ENCODE assay signal across 13 cellular contexts in the genomic region with DNA sequence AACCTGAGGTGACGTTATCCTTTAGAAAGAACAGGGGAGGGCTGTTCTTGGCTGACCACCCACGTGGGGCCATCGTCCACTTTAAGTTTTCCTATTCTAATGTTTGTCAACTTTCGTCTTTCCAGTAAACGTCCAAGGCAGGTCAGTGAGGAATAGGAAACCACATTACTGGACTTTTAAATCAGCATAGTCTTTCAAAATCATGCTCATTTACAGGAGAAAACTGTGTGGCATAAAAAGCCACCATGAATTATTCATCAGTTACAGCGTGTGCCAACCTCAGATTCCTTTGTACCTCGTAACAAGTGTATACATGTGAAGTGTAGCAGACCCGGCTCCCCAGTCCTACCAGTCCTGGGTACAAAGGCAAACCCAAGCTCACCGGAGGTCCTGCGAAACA. TPM values are rescaled to one million over a fixed set of nuclear protein-coding genes. Genes with fewer than 3 reads are reported as not detected.
A peak's percentile ranks its signal among the peaks of the same experiment; 100 is the strongest.
DNase-seq lines count a peak whose midpoint lies in the region; ATAC-seq and TF ChIP-seq lines count a peak whose summit lies in the region.
"Had no signal": no experiment of that assay in that cellular context is flagged by ENCODE, and none has a peak within 500 bp of the region (broad histone marks: within the 10 kb centered on the region; RNA-seq: fewer than 3 reads in every experiment).

No MANE protein-coding gene starts in this region.

- no peaks in the 10 kb centered on the region for H3K27me3 ChIP-seq in esophagus (ENCODE audit: control insufficient read depth in 1 of 2, insufficient read depth in 2 of 2, low read length in 2 of 2)
- H3K27me3 ChIP-seq in mesenchymal stem cell (ENCODE audit: control insufficient read depth in 1 of 2, insufficient read depth in 1 of 2, low read length in 2 of 2): no peaks in the 10 kb centered on the region
- H3K27me3 ChIP-seq in upper lobe of left lung: no peaks in the 10 kb centered on the region
- no peaks in the 10 kb centered on the region for H3K27me3 ChIP-seq in mesendoderm (ENCODE audit: insufficient read depth, low read length, poor library complexity)
- H3K27me3 ChIP-seq: ovary had no signal

- no peak overlapping the region for H3K14ac ChIP-seq in mesenchymal stem cell (ENCODE audit: low read length in 2 of 2)

- WGBS in esophagus, 2 donors: 43 to 57% methylated on average over 10 of the region's 10 CpGs
- 94% methylated on average over 10 of the region's 10 CpGs for WGBS in mesenchymal stem cell
- 37 to 49% methylated on average over 10 of the region's 10 CpGs for WGBS in upper lobe of left lung, 2 donors
- WGBS in mesendoderm (ENCODE audit: extremely low coverage, insufficient coverage, low lambda C conversion rate): no CpG with 5 or more reads among the region's 10 CpGs

- H3K79me2 ChIP-seq in mesendoderm (ENCODE audit: control insufficient read depth, insufficient read depth, low read length): no peaks in the 10 kb centered on the region

- no peak overlapping the region for H4K5ac ChIP-seq in mesendoderm (ENCODE audit: low read length)

- no peaks in the 10 kb centered on the region for H3K9me3 ChIP-seq in esophagus (ENCODE audit: control insufficient read depth in 2 of 2, insufficient read depth in 1 of 2, low read depth in 1 of 2, low read length in 1 of 2)
- H3K9me3 ChIP-seq in mesenchymal stem cell (ENCODE audit: control insufficient read depth, low read length): no peaks in the 10 kb centered on the region
- H3K9me3 ChIP-seq in upper lobe of left lung: no peaks in the 10 kb centered on the region
- H3K9me3 ChIP-seq: ovary had no signal

- no peak overlapping the region for H2AFZ ChIP-seq in mesenchymal stem cell (ENCODE audit: low read depth, low read length)

- peak in 1 of 4 donors; percentile 9 for TF ChIP-seq EP300 in upper lobe of left lung (IDR thresholded peaks at IDR 0.05)

- H3K27ac ChIP-seq in esophagus (ENCODE audit: low read depth in 2 of 2, low read length in 1 of 2) (peak overlapping the region; percentile 94 to 96), mesenchymal stem cell (ENCODE audit: low read length, poor library complexity, severe bottlenecking) (no peak overlapping the region), upper lobe of left lung (peak overlapping the region; percentile 66 to 84 (median 80)), mesendoderm (ENCODE audit: low read depth, low read length) (no peak overlapping the region)
- H3K27ac ChIP-seq: ovary had no signal

- peak overlapping the region; percentile 53 to 66 for H3K4me3 ChIP-seq in esophagus (ENCODE audit: low read depth in 1 of 2, low read length in 2 of 2)
- H3K4me3 ChIP-seq in mesenchymal stem cell (ENCODE audit: insufficient read depth in 1 of 2, low read depth in 1 of 2, low read length in 2 of 2): no peak overlapping the region
- peak overlapping the region in 3 of 4 donors; percentile 34 to 51 (median 37) for H3K4me3 ChIP-seq in upper lobe of left lung
- no peak overlapping the region for H3K4me3 ChIP-seq in mesendoderm (ENCODE audit: low read length)
- H3K4me3 ChIP-seq: ovary had no signal

- H3K4me1 ChIP-seq in esophagus (ENCODE audit: control insufficient read depth in 2 of 2, insufficient read depth in 2 of 2, low read length in 1 of 2): peaks cover 0 to 8% of the 10 kb centered on the region in 2 donors
- H3K4me1 ChIP-seq in mesenchymal stem cell (ENCODE audit: control insufficient read depth, insufficient read depth, low read depth, low read length): peaks cover 14% of the 10 kb centered on the region
- H3K4me1 ChIP-seq in upper lobe of left lung: peaks cover 45 to 64% (median 51%) of the 10 kb centered on the region in 4 donors
- peaks cover 2% of the 10 kb centered on the region for H3K4me1 ChIP-seq in mesendoderm (ENCODE audit: control insufficient read depth, low read depth, low read length)

- ATAC-seq in upper lobe of left lung (ENCODE audit: low FRiP score in 2 of 2): peak in 1 of 2 donors; percentile 70
- no peak for ATAC-seq in GM21825 (IDR thresholded peaks at IDR 0.05; ENCODE audit: unreplicated experiment)
- no peak for ATAC-seq in activated CD4-positive, CD25-positive, alpha-beta regulatory T cell treated with anti-CD3 and anti-CD28 coated beads, Interleukin-2, amount 50 U/mL, for 24 hours

- H3K18ac ChIP-seq in mesenchymal stem cell (ENCODE audit: low read depth in 1 of 2, low read length in 2 of 2): no peak overlapping the region
- no peak overlapping the region for H3K18ac ChIP-seq in mesendoderm (ENCODE audit: low read length)

- TF ChIP-seq POLR2A in upper lobe of left lung (IDR thresholded peaks at IDR 0.05): no peak

- peak overlapping the region; percentile 35 for H2AK5ac ChIP-seq in mesenchymal stem cell (ENCODE audit: low read length, severe bottlenecking)
- no peak overlapping the region for H2AK5ac ChIP-seq in mesendoderm (ENCODE audit: low read length)

- H2BK12ac ChIP-seq in mesenchymal stem cell (ENCODE audit: low read length in 2 of 2): no peak overlapping the region

- H3K4ac ChIP-seq in mesenchymal stem cell (ENCODE audit: low read depth in 1 of 2, low read length in 2 of 2) (no peak overlapping the region), mesendoderm (ENCODE audit: low read depth, low read length) (no peak overlapping the region)

- TF ChIP-seq CTCF in upper lobe of left lung (IDR thresholded peaks at IDR 0.05): no peak

- peaks cover 5% of the 10 kb centered on the region for H3K79me1 ChIP-seq in mesenchymal stem cell (replicated peaks; ENCODE audit: low read length, poor library complexity, severe bottlenecking)
- H3K79me1 ChIP-seq in mesendoderm (ENCODE audit: low read length): no peaks in the 10 kb centered on the region

- H2BK120ac ChIP-seq in mesenchymal stem cell (ENCODE audit: low read depth, low read length) (no peak overlapping the region), mesendoderm (ENCODE audit: low read depth, low read length) (no peak overlapping the region)

- H3K23ac ChIP-seq in mesenchymal stem cell (ENCODE audit: low read length in 2 of 2) (no peak overlapping the region), mesendoderm (ENCODE audit: low read length) (no peak overlapping the region)

- H4K8ac ChIP-seq in mesenchymal stem cell (ENCODE audit: low read length) (no peak overlapping the region), mesendoderm (ENCODE audit: low read depth, low read length) (no peak overlapping the region)

- DNase-seq in SW480 (ENCODE audit: low spot score) (peak; percentile 54), mesenchymal stem cell (no peak), upper lobe of left lung (peak in 1 of 2 donors; percentile 42), mesendoderm (no peak)
- no peak for DNase-seq in stimulated activated naive CD4-positive, alpha-beta T cell treated with Interleukin-2 at 50 U/mL for 16 hours (lab: John Stamatoyannopoulos, UW)
- DNase-seq: activated naive CD4-positive, alpha-beta T cell treated with Interleukin-2 at 50 U/mL for 16 hours; NCI-H2081 treated with DMSO at 0.1 percent for 48 hours; ovary; stimulated activated CD4-positive, alpha-beta T cell treated with anti-CD3 and anti-CD28 coated beads, Interleukin-4, amount 100 ng/mL, for 4 hours; T1000 had no signal

- H3K4me2 ChIP-seq in mesenchymal stem cell (ENCODE audit: low read length, poor library complexity, severe bottlenecking) (no peak overlapping the region), mesendoderm (ENCODE audit: low read length) (no peak overlapping the region)

- H2BK15ac ChIP-seq in mesenchymal stem cell (ENCODE audit: low read depth, poor library complexity, severe bottlenecking): peak overlapping the region; percentile 80
- no peak overlapping the region for H2BK15ac ChIP-seq in mesendoderm (replicated peaks; ENCODE audit: low read depth)

- no peak overlapping the region for H4K91ac ChIP-seq in mesenchymal stem cell (ENCODE audit: low read length)

- H3K56ac ChIP-seq in mesendoderm (ENCODE audit: low read length): no peak overlapping the region

- no peaks in the 10 kb centered on the region for H3K36me3 ChIP-seq in esophagus (ENCODE audit: control insufficient read depth in 2 of 2, insufficient read depth in 2 of 2, low read length in 1 of 2)
- no peaks in the 10 kb centered on the region for H3K36me3 ChIP-seq in mesenchymal stem cell (ENCODE audit: control insufficient read depth in 1 of 2, insufficient read depth in 2 of 2, low read depth in 1 of 2, low read length in 2 of 2)
- no peaks in the 10 kb centered on the region for H3K36me3 ChIP-seq in upper lobe of left lung
- H3K36me3 ChIP-seq in mesendoderm (ENCODE audit: control insufficient read depth, insufficient read depth, low read length): no peaks in the 10 kb centered on the region
- H3K36me3 ChIP-seq: ovary had no signal

- H3K9ac ChIP-seq in mesenchymal stem cell (ENCODE audit: low read length): no peak overlapping the region
- H3K9ac ChIP-seq in mesendoderm (ENCODE audit: low read length): no peak overlapping the region

- no peak overlapping the region for H2BK5ac ChIP-seq in mesenchymal stem cell (ENCODE audit: low read depth, low read length, poor library complexity, severe bottlenecking)
- no peak overlapping the region for H2BK5ac ChIP-seq in mesendoderm (ENCODE audit: low read length)

RNA-seq across cellular contexts. Expression of a gene that starts 25.1 kb away (rescaled TPM):
- 100 to 1,000 TPM; 104 to 121 TPM for polyA plus RNA-seq in esophagus
- polyA plus RNA-seq in mesenchymal stem cell (2013, experiment 1 of 2): 6.7 TPM
- polyA plus RNA-seq in mesenchymal stem cell (2013, experiment 2 of 2): 5.9 TPM
- 100 to 1,000 TPM in 5 of 6 donors, 10 to 100 TPM in 1; 92.2 to 153 (median 131) TPM for total RNA-seq in upper lobe of left lung
- 49.1 TPM for polyA plus RNA-seq in mesendoderm (2013, experiment 1 of 2)
- polyA plus RNA-seq in mesendoderm (2013, experiment 2 of 2): 50.3 TPM

Comparison
In these comparisons a context has a peak if more than half of its experiments do, and no peak if none do; other contexts are left out.
1. H3K27ac ChIP-seq: peak in esophagus (2 of 2) and upper lobe of left lung (4 of 4); none in mesenchymal stem cell (single experiment) and mesendoderm (single experiment).
2. H3K4me3 ChIP-seq: peak in esophagus (2 of 2) and upper lobe of left lung (3 of 4); none in mesenchymal stem cell (0 of 2) and mesendoderm (single experiment).